ENCODE assay signal across 9 cellular contexts in the genomic region with DNA sequence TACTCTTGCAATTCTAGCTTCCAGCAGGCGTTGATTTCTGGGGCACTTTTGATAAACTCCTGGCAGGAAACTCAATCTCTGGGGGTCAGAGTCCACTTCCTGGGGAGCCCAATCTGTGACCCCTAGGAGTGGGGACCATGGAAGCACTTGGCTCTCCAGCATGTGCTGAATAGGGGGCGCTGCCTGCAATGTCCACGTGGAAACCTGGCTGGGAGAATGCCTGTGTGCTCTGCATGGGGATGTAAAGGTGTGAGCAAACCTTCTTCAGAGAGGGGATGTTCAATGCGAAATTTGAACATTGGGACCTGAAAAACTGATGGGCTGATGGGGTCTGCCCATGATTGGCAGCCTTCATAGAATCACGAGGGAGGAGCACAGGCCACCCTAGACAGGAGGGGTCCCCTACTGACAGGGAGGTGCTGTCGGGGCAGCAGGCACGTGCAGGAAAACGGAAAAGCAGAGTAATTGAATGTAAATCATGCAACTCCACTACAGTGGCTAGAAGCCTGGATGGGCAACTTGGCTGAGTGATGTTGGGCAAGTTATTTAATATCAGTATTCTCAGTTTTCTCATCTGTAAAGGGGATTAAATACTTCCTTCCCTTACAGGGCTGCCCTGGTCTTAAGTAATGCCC. TPM values are rescaled to one million over a fixed set of nuclear protein-coding genes. Genes with fewer than 3 reads are reported as not detected.
DNase-seq lines count a peak whose midpoint lies in the region; ATAC-seq and TF ChIP-seq lines count a peak whose summit lies in the region.
"Had no signal": no experiment of that assay in that cellular context is flagged by ENCODE, and none has a peak within 500 bp of the region (broad histone marks: within the 10 kb centered on the region; RNA-seq: fewer than 3 reads in every experiment).

No MANE protein-coding gene starts in this region.

- H3K36me3 ChIP-seq in upper lobe of right lung: no peaks in the 10 kb centered on the region

- intact Hi-C loops in upper lobe of right lung (cut with DNase I): no loop called here

- peak overlapping the region; percentile 63 for H3K4me3 Mint-ChIP-seq in activated naive CD4-positive, alpha-beta T cell treated with anti-CD3 and anti-CD28 coated beads, Interleukin-2, amount 50 U/mL, for 24 hours
- peak overlapping the region; percentile 62 to 84 for H3K4me3 Mint-ChIP-seq in activated T-cell treated with anti-CD3 and anti-CD28 coated beads, Interleukin-2, amount 50 U/mL, for 72 hours

- H3K27ac Mint-ChIP-seq in activated naive CD4-positive, alpha-beta T cell treated with anti-CD3 and anti-CD28 coated beads, Interleukin-2, amount 50 U/mL, for 24 hours: no peak overlapping the region
- peak overlapping the region; percentile 89 for H3K27ac Mint-ChIP-seq in activated T-cell treated with anti-CD3 and anti-CD28 coated beads, Interleukin-2, amount 50 U/mL, for 72 hours

- H3K36me3 Mint-ChIP-seq in activated naive CD4-positive, alpha-beta T cell treated with anti-CD3 and anti-CD28 coated beads, Interleukin-2, amount 50 U/mL, for 24 hours: peaks cover 2% of the 10 kb centered on the region
- H3K36me3 Mint-ChIP-seq in activated T-cell treated with anti-CD3 and anti-CD28 coated beads, Interleukin-2, amount 50 U/mL, for 72 hours (ENCODE audit: insufficient read depth in 2 of 2): no peaks in the 10 kb centered on the region

- no peak overlapping the region for H3K4me3 ChIP-seq in upper lobe of right lung

- H3K9me3 Mint-ChIP-seq in activated naive CD4-positive, alpha-beta T cell treated with anti-CD3 and anti-CD28 coated beads, Interleukin-2, amount 50 U/mL, for 24 hours: no peaks in the 10 kb centered on the region
- H3K9me3 Mint-ChIP-seq in activated T-cell treated with anti-CD3 and anti-CD28 coated beads, Interleukin-2, amount 50 U/mL, for 72 hours: no peaks in the 10 kb centered on the region

- H3K27me3 ChIP-seq in upper lobe of right lung: no peaks in the 10 kb centered on the region

- peak overlapping the region; percentile 14 for H3K27ac ChIP-seq in upper lobe of right lung

- peaks cover 34% of the 10 kb centered on the region for H3K4me1 Mint-ChIP-seq in activated naive CD4-positive, alpha-beta T cell treated with anti-CD3 and anti-CD28 coated beads, Interleukin-2, amount 50 U/mL, for 24 hours
- peaks cover 35% of the 10 kb centered on the region for H3K4me1 Mint-ChIP-seq in activated T-cell treated with anti-CD3 and anti-CD28 coated beads, Interleukin-2, amount 50 U/mL, for 72 hours (ENCODE audit: low read depth)

- no peaks in the 10 kb centered on the region for H3K4me1 ChIP-seq in upper lobe of right lung

- H3K9me3 ChIP-seq in upper lobe of right lung: no peaks in the 10 kb centered on the region

- H3K27me3 Mint-ChIP-seq in activated naive CD4-positive, alpha-beta T cell treated with anti-CD3 and anti-CD28 coated beads, Interleukin-2, amount 50 U/mL, for 24 hours: no peaks in the 10 kb centered on the region
- H3K27me3 Mint-ChIP-seq in activated T-cell treated with anti-CD3 and anti-CD28 coated beads, Interleukin-2, amount 50 U/mL, for 72 hours (ENCODE audit: low read depth): no peaks in the 10 kb centered on the region

- no peak for TF ChIP-seq CTCF in upper lobe of right lung (IDR thresholded peaks at IDR 0.05)

- ATAC-seq in HG03039 (IDR thresholded peaks at IDR 0.05; ENCODE audit: unreplicated experiment): peak; percentile 6
- peak; percentile 1 to 2 for ATAC-seq in activated T-cell treated with anti-CD3 and anti-CD28 coated beads, Interleukin-2, amount 50 U/mL, for 72 hours (replicated peaks in 1 of 2)
- ATAC-seq in upper lobe of right lung: no peak

- DNase-seq in activated naive CD4-positive, alpha-beta T cell (lab: John Stamatoyannopoulos, UW): no peak
- no peak for DNase-seq in activated T-cell treated with anti-CD3 and anti-CD28 coated beads, Interleukin-2, amount 50 U/mL, for 72 hours
- DNase-seq in upper lobe of right lung (no peak), NCI-H446 treated with DMSO at 0.1 percent for 48 hours (lab: John Stamatoyannopoulos, UW) (no peak), NCI-H524 (lab: John Stamatoyannopoulos, UW) (no peak), dermis blood vessel endothelial cell (no peak)
- DNase-seq: NCI-H526 had no signal

RNA-seq across cellular contexts. Expression of a gene that starts 47.8 kb away (rescaled TPM):
- total RNA-seq in activated T-cell treated with anti-CD3 and anti-CD28 coated beads, Interleukin-2, amount 50 U/mL, for 72 hours: 10 to 100 TPM; 17.9 to 20.7 TPM
- 10.7 TPM for total RNA-seq in upper lobe of right lung
- total RNA-seq in dermis blood vessel endothelial cell: 14.3 and 15.7 TPM in 2 replicates
